8 cellular contexts compared by ENCODE assay signal in genomic region chr16:29201296-29202024, GRCh38.
DNase-seq lines count a peak whose midpoint lies in the region; ATAC-seq and TF ChIP-seq lines count a peak whose summit lies in the region.
"Not testable (repeated sequence)": the region's sequence is repeated elsewhere in the genome, so short reads cannot be mapped to it uniquely, and the experiment has no call there.

No MANE protein-coding gene starts in this region.

- H2BK120ac ChIP-seq in H9 (ENCODE audit: low read depth, low read length, poor library complexity, severe bottlenecking), result not testable (repeated sequence)

- not testable (repeated sequence) for H3K14ac ChIP-seq in H9 (ENCODE audit: insufficient read depth, low read length)

- ATAC-seq in mucosa of descending colon (peak; percentile 9), sciatic nerve (peak; percentile 65)

- not testable (repeated sequence) for H4K20me1 ChIP-seq in H9 (ENCODE audit: control insufficient read depth, insufficient read depth, insufficient read length)

- H3K18ac ChIP-seq in H9 (ENCODE audit: insufficient read length, low read depth, low read length), result not testable (repeated sequence)

- H3K79me1 ChIP-seq in H9 (ENCODE audit: insufficient read depth, low read depth, low read length, poor library complexity, severe bottlenecking), result not testable (repeated sequence)

- H4K5ac ChIP-seq in H9 (ENCODE audit: insufficient read length, low read depth, low read length), result not testable (repeated sequence)

- not testable (repeated sequence) for H3K9me3 ChIP-seq in H9 (ENCODE audit: control insufficient read depth, low read depth, low read length); mucosa of descending colon

- H3K4me2 ChIP-seq in H9 (ENCODE audit: insufficient read depth, insufficient read length, low read length), result not testable (repeated sequence)

- not testable (repeated sequence) for H3K4me1 ChIP-seq in H9 (ENCODE audit: insufficient read depth, low read length); mucosa of descending colon (ENCODE audit: low read depth); urinary bladder (ENCODE audit: insufficient read depth)

- not testable (repeated sequence) for H2BK15ac ChIP-seq in H9 (ENCODE audit: low read depth, low read length)

- WGBS in H9 (ENCODE audit: extremely low coverage, insufficient read length, low lambda C conversion rate), result no CpG with 5 or more reads among the region's 25 CpGs
- WGBS in urinary bladder, result 31% methylated on average over 25 of the region's 25 CpGs

- not testable (repeated sequence) for H3K23ac ChIP-seq in H9 (ENCODE audit: insufficient read length, low read depth, low read length)

- not testable (repeated sequence) for H3K27me3 ChIP-seq in H9 (ENCODE audit: insufficient read depth, low read length)

- H3K23me2 ChIP-seq in H9 (ENCODE audit: insufficient read length, low read depth, low read length, poor library complexity, severe bottlenecking), result not testable (repeated sequence)

- peaks cover 49% of the 10 kb centered on the region for H3K27me3 Mint-ChIP-seq in H9 (ENCODE audit: low read depth)
- H3K27me3 Mint-ChIP-seq in MCF 10A (ENCODE audit: insufficient read depth, unreplicated experiment), result peaks cover 20% of the 10 kb centered on the region

- not testable (repeated sequence) for TF ChIP-seq CTCF in H9 (conservative IDR thresholded peaks at IDR 0.05); RWPE1 (conservative IDR thresholded peaks at IDR 0.05; ENCODE audit: low read depth); MCF 10A (IDR thresholded peaks at IDR 0.05; ENCODE audit: unreplicated experiment); fibroblast of villous mesenchyme (IDR thresholded peaks at IDR 0.05; ENCODE audit: insufficient read depth, low read depth, low read length); mucosa of descending colon (IDR thresholded peaks at IDR 0.05)

- not testable (repeated sequence) for H3K4me3 Mint-ChIP-seq in H9; MCF 10A (ENCODE audit: unreplicated experiment)

- DNase-seq in H9 (peak; percentile 23), fibroblast of villous mesenchyme (ENCODE audit: low read depth) (peak; percentile 44), islet precursor cell (peak; percentile 45), mucosa of descending colon (peak in 1 of 3 donors; percentile 33)
- DNase-seq in RWPE1 (ENCODE audit: low spot score); MCF 10A (ENCODE audit: unreplicated experiment); sciatic nerve (ENCODE audit: low spot score): not testable (repeated sequence)

- not testable (repeated sequence) for H3K56ac ChIP-seq in H9 (ENCODE audit: insufficient read length, low read depth, low read length)

- H3K27ac Mint-ChIP-seq in H9, result not testable (repeated sequence)
- peak overlapping the region; percentile 12 for H3K27ac Mint-ChIP-seq in MCF 10A (ENCODE audit: low read depth, unreplicated experiment)

- not testable (repeated sequence) for H4K8ac ChIP-seq in H9 (replicated peaks; ENCODE audit: insufficient read length, low read depth, low read length)

- not testable (repeated sequence) for H2BK12ac ChIP-seq in H9 (ENCODE audit: insufficient read length, low read depth, low read length)

- not testable (repeated sequence) for H2BK20ac ChIP-seq in H9 (ENCODE audit: low read depth, low read length, poor library complexity, severe bottlenecking)

- H3K9me3 Mint-ChIP-seq in H9, result not testable (repeated sequence)
- peaks cover 17% of the 10 kb centered on the region for H3K9me3 Mint-ChIP-seq in MCF 10A (ENCODE audit: unreplicated experiment)

- POLR2A ChIA-PET in RWPE1 (lab: Yijun Ruan, JAX; ENCODE audit: low non-redundant PET); MCF 10A (lab: Yijun Ruan, JAX): not testable (repeated sequence)

- H3K79me2 ChIP-seq in H9 (ENCODE audit: insufficient read depth, low read length), result not testable (repeated sequence)

- not testable (repeated sequence) for H2AK5ac ChIP-seq in H9 (ENCODE audit: insufficient read length, low read length)

- CTCF ChIA-PET in RWPE1 (lab: Yijun Ruan, JAX); MCF 10A (lab: Yijun Ruan, JAX): not testable (repeated sequence)

- H3K4me1 Mint-ChIP-seq in H9 (peaks cover 14 to 20% of the 10 kb centered on the region in 2 experiments), MCF 10A (ENCODE audit: insufficient read depth, unreplicated experiment) (peaks cover 12% of the 10 kb centered on the region)

- BruUV-seq in MCF 10A (replicated peaks; lab: Mats Ljungman, UMichigan), result not testable (repeated sequence)

- H3K4me3 ChIP-seq in fibroblast of villous mesenchyme (ENCODE audit: low read depth, low read length); mucosa of descending colon; urinary bladder (ENCODE audit: low read depth, low read length): not testable (repeated sequence)

- not testable (repeated sequence) for H2AFZ ChIP-seq in H9 (ENCODE audit: low read length)

- not testable (repeated sequence) for H3K9ac ChIP-seq in H9 (ENCODE audit: extremely low read depth, insufficient read length, low read length)

- not testable (repeated sequence) for H4K91ac ChIP-seq in H9 (ENCODE audit: insufficient read length, low read depth, low read length)

- H2BK5ac ChIP-seq in H9 (ENCODE audit: insufficient read length, low read length), result not testable (repeated sequence)

- not testable (repeated sequence) for H3T11ph ChIP-seq in H9 (ENCODE audit: low read length)

- intact Hi-C loops in MCF 10A (cut with micrococcal nuclease); mucosa of descending colon (cut with DNase I, micrococcal nuclease); sciatic nerve (cut with DNase I): not testable (repeated sequence)

- H3K36me3 ChIP-seq in mucosa of descending colon (ENCODE audit: low read depth); urinary bladder (ENCODE audit: insufficient read depth): not testable (repeated sequence)

- not testable (repeated sequence) for H3K27ac ChIP-seq in H9 (ENCODE audit: insufficient read length, low read depth, low read length)
- H3K27ac ChIP-seq in RWPE1 (peak overlapping the region; percentile 72), urinary bladder (ENCODE audit: low read depth) (peak overlapping the region; percentile 18)

- not testable (repeated sequence) for H3K36me3 Mint-ChIP-seq in H9 (ENCODE audit: insufficient read depth in 1 of 3, low read depth in 3 of 3); MCF 10A (ENCODE audit: insufficient read depth, unreplicated experiment)

- not testable (repeated sequence) for H3K4ac ChIP-seq in H9 (ENCODE audit: low read depth, low read length)
